ENCODE assay signal across 17 cellular contexts in genomic region chr1:110859062-110859461, GRCh38. TPM values are rescaled to one million over a fixed set of nuclear protein-coding genes. Genes with fewer than 3 reads are reported as not detected.
"Had no signal": no experiment of that assay in that cellular context is flagged by ENCODE, and none has a peak within 500 bp of the region (broad histone marks: within the 10 kb centered on the region; RNA-seq: fewer than 3 reads in every experiment).

No MANE protein-coding gene starts in this region.

- H3K4me3 Mint-ChIP-seq: activated CD4-positive, alpha-beta T cell treated with anti-CD3 and anti-CD28 coated beads, Interleukin-2, amount 10 ng/mL, durations not matched to agents 7 days and 5 days; activated T-helper 1 cell treated with anti-CD3 and anti-CD28 coated beads, Interleukin-12 subunit alpha, Interleukin-12 subunit beta, Interleukin-2, Interleukin-4 antibody, amounts not matched to agents 30 ng/mL and 10 ng/mL and 1 ng/mL, durations not matched to agents 14 hours and 24 hours and 36 hours; naive thymus-derived CD8-positive, alpha-beta T cell; T-helper 2 cell treated with Interferon-gamma antibody and Interleukin-4, amounts not matched to agents 5 μg/mL and 100 μg/mL, for 36 hours; type B pancreatic cell had no signal

- H3K27me3 ChIP-seq: cardiac muscle cell, gastroesophageal sphincter had no signal

- H3K9me3 ChIP-seq: gastroesophageal sphincter had no signal

- ATAC-seq: gastroesophageal sphincter; left colon; naive thymus-derived CD8-positive, alpha-beta T cell had no signal

- H3K27ac Mint-ChIP-seq: activated CD4-positive, alpha-beta T cell treated with anti-CD3 and anti-CD28 coated beads, Interleukin-2, amount 10 ng/mL, durations not matched to agents 7 days and 5 days; activated T-helper 1 cell treated with anti-CD3 and anti-CD28 coated beads, Interleukin-12 subunit alpha, Interleukin-12 subunit beta, Interleukin-2, Interleukin-4 antibody, amounts not matched to agents 30 ng/mL and 10 ng/mL and 1 ng/mL, durations not matched to agents 14 hours and 24 hours and 36 hours; naive thymus-derived CD8-positive, alpha-beta T cell; T-helper 2 cell treated with Interferon-gamma antibody and Interleukin-4, amounts not matched to agents 5 μg/mL and 100 μg/mL, for 36 hours; type B pancreatic cell had no signal

- H3K4me1 ChIP-seq: gastroesophageal sphincter had no signal

- H3K27ac ChIP-seq: cardiac muscle cell, gastroesophageal sphincter had no signal

- H3K36me3 ChIP-seq: cardiac muscle cell, gastroesophageal sphincter had no signal

- H3K27me3 Mint-ChIP-seq: naive thymus-derived CD8-positive, alpha-beta T cell had no signal

- H3K4me3 ChIP-seq: cardiac muscle cell, gastroesophageal sphincter, lung had no signal

- H3K36me3 Mint-ChIP-seq: type B pancreatic cell had no signal

- DNase-seq: activated CD4-positive, alpha-beta T cell treated with anti-CD3 and anti-CD28 coated beads, Interleukin-2, amount 10 ng/mL, durations not matched to agents 7 days and 5 days; activated CD4-positive, CD25-positive, alpha-beta regulatory T cell; activated CD8-positive, alpha-beta memory T cell treated with anti-CD3 and anti-CD28 coated beads for 24 hours; activated naive CD4-positive, alpha-beta T cell treated with Interleukin-2 at 50 U/mL for 16 hours; erythroblast; left colon; naive thymus-derived CD8-positive, alpha-beta T cell; stimulated activated CD4-positive, alpha-beta T cell treated with anti-CD3 and anti-CD28 coated beads, Interleukin-2, amount 100 ng/mL, for 48 hours; stimulated activated naive CD4-positive, alpha-beta T cell; substantia nigra; SW 1271 had no signal

- H3K9me3 Mint-ChIP-seq: type B pancreatic cell had no signal

RNA-seq across cellular contexts. Expression of gene CD53, which starts 13.9 kb away (rescaled TPM):
- total RNA-seq: cardiac muscle cell had no signal
